Comparison of ENCODE assay signal across 9 cellular contexts in genomic region chr19:46347985-46348384, GRCh38. TPM values are rescaled to one million over a fixed set of nuclear protein-coding genes. Genes with fewer than 3 reads are reported as not detected.
DNase-seq lines count a peak whose midpoint lies in the region; ATAC-seq and TF ChIP-seq lines count a peak whose summit lies in the region.
"Had no signal": no experiment of that assay in that cellular context is flagged by ENCODE, and none has a peak within 500 bp of the region (broad histone marks: within the 10 kb centered on the region; RNA-seq: fewer than 3 reads in every experiment).

No MANE protein-coding gene starts in this region.

- CTCF ChIA-PET in activated naive CD4-positive, alpha-beta T cell treated with anti-CD3 and anti-CD28 coated beads for 36 hours (lab: Charles Lee), result interaction anchor here (0.7 to 1.9 kb wide), 3 partner anchors 48 to 165 kb away, joined by 4 to 6 read pairs (median 5); no protein-coding TSS in a partner anchor
- CTCF ChIA-PET in activated CD8-positive, alpha-beta T cell treated with anti-CD3 and anti-CD28 coated beads for 36 hours (lab: Charles Lee), result interaction anchor here (0.6 to 1.0 kb wide), 3 partner anchors 15 to 67 kb away, joined by 3 read pairs; no protein-coding TSS in a partner anchor

- H3K4me1 ChIP-seq in stomach smooth muscle (ENCODE audit: control insufficient read depth, insufficient read depth, low read length), result peaks cover 54% of the 10 kb centered on the region

- ATAC-seq in activated CD8-positive, alpha-beta T cell treated with anti-CD3 and anti-CD28 coated beads for 36 hours, result no peak

- H3K9me3 ChIP-seq in iPS-18c (ENCODE audit: control insufficient read depth, insufficient read depth, low read length), result no peaks in the 10 kb centered on the region
- no peaks in the 10 kb centered on the region for H3K9me3 ChIP-seq in stomach smooth muscle (ENCODE audit: control insufficient read depth in 2 of 2, low read length in 2 of 2)

- peak overlapping the region; percentile 90 for H3K4me3 Mint-ChIP-seq in activated naive CD4-positive, alpha-beta T cell treated with anti-CD3 and anti-CD28 coated beads for 36 hours
- peak overlapping the region; percentile 89 for H3K4me3 Mint-ChIP-seq in activated CD8-positive, alpha-beta T cell treated with anti-CD3 and anti-CD28 coated beads for 36 hours

- peak overlapping the region; percentile 88 for H3K27ac Mint-ChIP-seq in activated naive CD4-positive, alpha-beta T cell treated with anti-CD3 and anti-CD28 coated beads for 36 hours
- H3K27ac Mint-ChIP-seq in activated CD8-positive, alpha-beta T cell treated with anti-CD3 and anti-CD28 coated beads for 36 hours, result peak overlapping the region; percentile 95

- peaks cover 44% of the 10 kb centered on the region for H3K4me1 Mint-ChIP-seq in activated naive CD4-positive, alpha-beta T cell treated with anti-CD3 and anti-CD28 coated beads for 36 hours (ENCODE audit: low read depth)
- H3K4me1 Mint-ChIP-seq in activated CD8-positive, alpha-beta T cell treated with anti-CD3 and anti-CD28 coated beads for 36 hours (ENCODE audit: low read depth), result peaks cover 44% of the 10 kb centered on the region

- H3K4me3 ChIP-seq in iPS-18c (ENCODE audit: insufficient read depth, low read depth, low read length), result peak overlapping the region; percentile 98
- H3K4me3 ChIP-seq in stomach smooth muscle (ENCODE audit: low read length in 2 of 2), result peak overlapping the region; percentile 95 to 96

- H3K27ac ChIP-seq in stomach smooth muscle (ENCODE audit: low read length), result no peak overlapping the region

- no peaks in the 10 kb centered on the region for H3K27me3 Mint-ChIP-seq in activated naive CD4-positive, alpha-beta T cell treated with anti-CD3 and anti-CD28 coated beads for 36 hours (ENCODE audit: low read depth)
- H3K27me3 Mint-ChIP-seq in activated CD8-positive, alpha-beta T cell treated with anti-CD3 and anti-CD28 coated beads for 36 hours, result no peaks in the 10 kb centered on the region

- no peaks in the 10 kb centered on the region for H3K36me3 ChIP-seq in stomach smooth muscle (ENCODE audit: control insufficient read depth in 2 of 2, insufficient read depth in 2 of 2, low read length in 2 of 2)

- DNase-seq in activated naive CD4-positive, alpha-beta T cell treated with anti-CD3 and anti-CD28 coated beads for 36 hours, result no peak
- no peak for DNase-seq in activated naive CD4-positive, alpha-beta T cell (lab: John Stamatoyannopoulos, UW)
- no peak for DNase-seq in activated CD8-positive, alpha-beta T cell treated with anti-CD3 and anti-CD28 coated beads for 36 hours
- DNase-seq in NCI-H1105 treated with DMSO at 0.1 percent for 48 hours (lab: John Stamatoyannopoulos, UW), result no peak
- DNase-seq in hippocampal formation (lab: John Stamatoyannopoulos, UW), result no peak
- no peak for DNase-seq in stimulated activated naive CD4-positive, alpha-beta T cell (lab: John Stamatoyannopoulos, UW)

- no peak for TF ChIP-seq CTCF in activated CD8-positive, alpha-beta T cell treated with anti-CD3 and anti-CD28 coated beads for 36 hours (IDR thresholded peaks at IDR 0.05)

- intact Hi-C loops in activated naive CD4-positive, alpha-beta T cell treated with anti-CD3 and anti-CD28 coated beads for 36 hours (cut with micrococcal nuclease), result loop anchor here (2.0 to 10.0 kb wide), 6 partner anchors 23 to 463 kb away; partner anchors contain the start of genes IRF2BP1 and PRKD2
- intact Hi-C loops in activated CD8-positive, alpha-beta T cell treated with anti-CD3 and anti-CD28 coated beads for 36 hours (cut with micrococcal nuclease), result no loop called here

- H3K9me3 Mint-ChIP-seq in activated naive CD4-positive, alpha-beta T cell treated with anti-CD3 and anti-CD28 coated beads for 36 hours, result no peaks in the 10 kb centered on the region
- H3K9me3 Mint-ChIP-seq in activated CD8-positive, alpha-beta T cell treated with anti-CD3 and anti-CD28 coated beads for 36 hours, result no peaks in the 10 kb centered on the region

- H3K9ac ChIP-seq in stomach smooth muscle (ENCODE audit: low read length in 2 of 2), result no peak overlapping the region

- H3K36me3 Mint-ChIP-seq in activated naive CD4-positive, alpha-beta T cell treated with anti-CD3 and anti-CD28 coated beads for 36 hours (ENCODE audit: low read depth), result peaks cover 20% of the 10 kb centered on the region
- H3K36me3 Mint-ChIP-seq in activated CD8-positive, alpha-beta T cell treated with anti-CD3 and anti-CD28 coated beads for 36 hours (ENCODE audit: low read depth), result peaks cover 35% of the 10 kb centered on the region

- POLR2A ChIA-PET in activated CD8-positive, alpha-beta T cell treated with anti-CD3 and anti-CD28 coated beads for 36 hours (lab: Charles Lee), result interaction anchor here (1.2 to 1.3 kb wide), 2 partner anchors 21 to 305 kb away, joined by 3 to 4 read pairs; no protein-coding TSS in a partner anchor

- no peaks in the 10 kb centered on the region for H3K27me3 ChIP-seq in stomach smooth muscle (ENCODE audit: control insufficient read depth in 1 of 2, insufficient read depth in 2 of 2, low read length in 2 of 2)

RNA-seq across cellular contexts. Expression of gene PPP5C, which starts 1.1 kb away (rescaled TPM):
- 10 to 100 TPM; 87.4 to 89.2 TPM for total RNA-seq in activated naive CD4-positive, alpha-beta T cell treated with anti-CD3 and anti-CD28 coated beads for 36 hours
- total RNA-seq in activated CD8-positive, alpha-beta T cell treated with anti-CD3 and anti-CD28 coated beads for 36 hours, result 100 to 1,000 TPM; 108 to 111 TPM

RNA-seq across cellular contexts. Expression of gene HIF3A, which starts 51.1 kb away (rescaled TPM):
- total RNA-seq in activated naive CD4-positive, alpha-beta T cell treated with anti-CD3 and anti-CD28 coated beads for 36 hours, result not detected
- not detected for total RNA-seq in activated CD8-positive, alpha-beta T cell treated with anti-CD3 and anti-CD28 coated beads for 36 hours
- total RNA-seq: activated CD8-positive, alpha-beta memory T cell treated with anti-CD3 and anti-CD28 coated beads for 36 hours had no signal
